2 cellular contexts compared by ENCODE assay signal in genomic region chr4:145231906-145232700, GRCh38.
TF ChIP-seq lines count a peak whose summit lies in the region.

No MANE protein-coding gene starts in this region.

TF ChIP-seq in SK-N-SH, 30 proteins besides CTCF, POLR2A, EP300 and RAD21:
- TF ChIP-seq NFIC (IDR thresholded peaks at IDR 0.05; ENCODE audit: borderline replicate concordance) (peak; percentile 83), FOSL2 (IDR thresholded peaks at IDR 0.05; ENCODE audit: borderline replicate concordance, low read depth) (peak; percentile 55; the same call in 1 of the 2 replicates), GABPA (IDR thresholded peaks at IDR 0.05; ENCODE audit: low read depth) (no peak), ZBTB33 (IDR thresholded peaks at IDR 0.05; ENCODE audit: borderline replicate concordance, low read depth) (no peak), USF1 (IDR thresholded peaks at IDR 0.05; ENCODE audit: borderline replicate concordance, low read depth) (no peak), YY1 (IDR thresholded peaks at IDR 0.05; ENCODE audit: low read depth) (no peak), TCF12 (IDR thresholded peaks at IDR 0.05) (peak; percentile 80), TAF1 (IDR thresholded peaks at IDR 0.05; ENCODE audit: borderline replicate concordance, low read depth, low read length) (no peak), PBX3 (IDR thresholded peaks at IDR 0.05) (peak; percentile 73), TEAD4 (IDR thresholded peaks at IDR 0.05; ENCODE audit: borderline replicate concordance, insufficient read depth) (no peak), RFX5 (IDR thresholded peaks at IDR 0.05; ENCODE audit: low read length) (no peak), JUND (IDR thresholded peaks at IDR 0.05) (peak; percentile 70), SMC3 (IDR thresholded peaks at IDR 0.05; ENCODE audit: low read depth, low read length) (no peak), FOXJ3 (CRISPR knock-in tag; IDR thresholded peaks at IDR 0.05) (no peak), CHD2 (IDR thresholded peaks at IDR 0.05; ENCODE audit: low read length, partially characterized antibody) (no peak), FOXM1 (IDR thresholded peaks at IDR 0.05; ENCODE audit: low read depth) (no peak), EZH2phosphoT487 (IDR thresholded peaks at IDR 0.05; ENCODE audit: borderline replicate concordance, low read depth) (no peak)
- TF ChIP-seq, protein P1, sequence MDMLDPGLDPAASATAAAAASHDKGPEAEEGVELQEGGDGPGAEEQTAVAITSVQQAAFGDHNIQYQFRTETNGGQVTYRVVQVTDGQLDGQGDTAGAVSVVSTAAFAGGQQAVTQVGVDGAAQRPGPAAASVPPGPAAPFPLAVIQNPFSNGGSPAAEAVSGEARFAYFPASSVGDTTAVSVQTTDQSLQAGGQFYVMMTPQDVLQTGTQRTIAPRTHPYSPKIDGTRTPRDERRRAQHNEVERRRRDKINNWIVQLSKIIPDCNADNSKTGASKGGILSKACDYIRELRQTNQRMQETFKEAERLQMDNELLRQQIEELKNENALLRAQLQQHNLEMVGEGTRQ (IDR thresholded peaks at IDR 0.05; ENCODE audit: borderline replicate concordance, low read depth, low read length): no peak
- TF ChIP-seq, protein P2, sequence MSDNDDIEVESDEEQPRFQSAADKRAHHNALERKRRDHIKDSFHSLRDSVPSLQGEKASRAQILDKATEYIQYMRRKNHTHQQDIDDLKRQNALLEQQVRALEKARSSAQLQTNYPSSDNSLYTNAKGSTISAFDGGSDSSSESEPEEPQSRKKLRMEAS (IDR thresholded peaks at IDR 0.05; ENCODE audit: low read depth): no peak

TF ChIP-seq in endothelial cell of umbilical vein, 7 proteins besides CTCF, POLR2A, EP300 and RAD21:
- no peak for TF ChIP-seq FOS (IDR thresholded peaks at IDR 0.05; ENCODE audit: borderline replicate concordance, insufficient read depth, low read length)
- no peak for TF ChIP-seq POLR2AphosphoS5 (IDR thresholded peaks at IDR 0.05; ENCODE audit: insufficient read depth, low read depth, low read length)
